ENCODE assay signal across 7 cellular contexts in genomic region chr11:20363500-20364411, GRCh38. TPM values are rescaled to one million over a fixed set of nuclear protein-coding genes. Genes with fewer than 3 reads are reported as not detected.
A peak's percentile ranks its signal among the peaks of the same experiment; 100 is the strongest.
DNase-seq lines count a peak whose midpoint lies in the region; ATAC-seq and TF ChIP-seq lines count a peak whose summit lies in the region.

Gene HTATIP2 (plus strand): TSS chr11:20363714. CDS start chr11:20364238, 524 bp downstream.

- H3K4me1 Mint-ChIP-seq in activated CD8-positive, alpha-beta memory T cell treated with anti-CD3 and anti-CD28 coated beads, Interleukin-2, amount 10 ng/mL, durations not matched to agents 7 days and 5 days: peaks cover 60% of the 10 kb centered on the region
- peaks cover 29% of the 10 kb centered on the region for H3K4me1 Mint-ChIP-seq in mesothelial cell of epicardium

- peak; percentile 79 for DNase-seq in NCI-H2227 (lab: John Stamatoyannopoulos, UW; ENCODE audit: unreplicated experiment)
- peak; percentile 81 for DNase-seq in activated CD8-positive, alpha-beta memory T cell treated with anti-CD3 and anti-CD28 coated beads, Interleukin-2, amount 10 ng/mL, durations not matched to agents 7 days and 5 days
- DNase-seq in mesothelial cell of epicardium (ENCODE audit: low spot score in 2 of 2, unreplicated experiment in 2 of 2): peak; percentile 23 to 51
- DNase-seq in stimulated activated CD8-positive, alpha-beta memory T cell treated with anti-CD3 and anti-CD28 coated beads, Interleukin-15, amount 100 ng/mL, for 4 hours (ENCODE audit: low read depth in 2 of 2): peak; percentile 54 to 61

- peaks cover 18% of the 10 kb centered on the region for H3K36me3 Mint-ChIP-seq in activated CD8-positive, alpha-beta memory T cell treated with anti-CD3 and anti-CD28 coated beads, Interleukin-2, amount 10 ng/mL, durations not matched to agents 7 days and 5 days
- H3K36me3 Mint-ChIP-seq in mesothelial cell of epicardium: no peaks in the 10 kb centered on the region

- peak; percentile 92 for ATAC-seq in HG02870 (IDR thresholded peaks at IDR 0.05; ENCODE audit: unreplicated experiment)
- peak; percentile 94 for ATAC-seq in activated CD8-positive, alpha-beta memory T cell treated with anti-CD3 and anti-CD28 coated beads, Interleukin-2, amount 10 ng/mL, durations not matched to agents 7 days and 5 days

- H3K9me3 Mint-ChIP-seq in activated CD8-positive, alpha-beta memory T cell treated with anti-CD3 and anti-CD28 coated beads, Interleukin-2, amount 10 ng/mL, durations not matched to agents 7 days and 5 days (ENCODE audit: low read depth): no peaks in the 10 kb centered on the region
- H3K9me3 Mint-ChIP-seq in mesothelial cell of epicardium: no peaks in the 10 kb centered on the region

- peak; percentile 76 for TF ChIP-seq POLR2A in GM18526 (IDR thresholded peaks at IDR 0.05; ENCODE audit: extremely low read depth, insufficient read length)

- no peaks in the 10 kb centered on the region for H3K27me3 Mint-ChIP-seq in activated CD8-positive, alpha-beta memory T cell treated with anti-CD3 and anti-CD28 coated beads, Interleukin-2, amount 10 ng/mL, durations not matched to agents 7 days and 5 days
- no peaks in the 10 kb centered on the region for H3K27me3 Mint-ChIP-seq in mesothelial cell of epicardium (ENCODE audit: low read depth)

- in situ Hi-C loops in endometrial microvascular endothelial cells (cut with HindIII; ENCODE audit: inconsistent ontology term, low pct_unique_long_range_greater_than_20kb, low sequenced_read_pairs): no loop called here

- CTCF ChIA-PET in activated CD8-positive, alpha-beta memory T cell treated with anti-CD3 and anti-CD28 coated beads, Interleukin-2, amount 10 ng/mL, durations not matched to agents 7 days and 5 days (lab: Charles Lee): interaction anchor here (0.6 to 3.1 kb wide), 6 partner anchors 10 to 236 kb away, joined by 3 to 26 read pairs (median 4); no protein-coding TSS in a partner anchor

- peak within 1 kb of the TSS; percentile 81 for H3K4me3 Mint-ChIP-seq in activated CD8-positive, alpha-beta memory T cell treated with anti-CD3 and anti-CD28 coated beads, Interleukin-2, amount 10 ng/mL, durations not matched to agents 7 days and 5 days
- H3K4me3 Mint-ChIP-seq in mesothelial cell of epicardium: peak within 1 kb of the TSS; percentile 76

- TF ChIP-seq CTCF in mesothelial cell of epicardium (IDR thresholded peaks at IDR 0.05; ENCODE audit: unreplicated experiment): no peak

- peak within 1 kb of the TSS; percentile 85 for H3K27ac Mint-ChIP-seq in activated CD8-positive, alpha-beta memory T cell treated with anti-CD3 and anti-CD28 coated beads, Interleukin-2, amount 10 ng/mL, durations not matched to agents 7 days and 5 days
- peak within 1 kb of the TSS; percentile 67 for H3K27ac Mint-ChIP-seq in mesothelial cell of epicardium

RNA-seq across cellular contexts. Expression of gene HTATIP2, which starts in this region (rescaled TPM):
- total RNA-seq in activated CD8-positive, alpha-beta memory T cell treated with anti-CD3 and anti-CD28 coated beads, Interleukin-2, amount 10 ng/mL, durations not matched to agents 7 days and 5 days: 10 to 100 TPM; 42.0 to 44.2 TPM
- total RNA-seq in endometrial microvascular endothelial cells (ENCODE audit: inconsistent ontology term) (122 TPM), mesothelial cell of epicardium (9.8 to 11.1 TPM (median 10.8 TPM) in 3 replicates)

Comparison
In these comparisons a context has a peak if more than half of its experiments do, and no peak if none do; other contexts are left out.
1. Peak in every context shown above with its lines: DNase-seq and ATAC-seq.